8 cellular contexts compared by ENCODE assay signal in the genomic region with DNA sequence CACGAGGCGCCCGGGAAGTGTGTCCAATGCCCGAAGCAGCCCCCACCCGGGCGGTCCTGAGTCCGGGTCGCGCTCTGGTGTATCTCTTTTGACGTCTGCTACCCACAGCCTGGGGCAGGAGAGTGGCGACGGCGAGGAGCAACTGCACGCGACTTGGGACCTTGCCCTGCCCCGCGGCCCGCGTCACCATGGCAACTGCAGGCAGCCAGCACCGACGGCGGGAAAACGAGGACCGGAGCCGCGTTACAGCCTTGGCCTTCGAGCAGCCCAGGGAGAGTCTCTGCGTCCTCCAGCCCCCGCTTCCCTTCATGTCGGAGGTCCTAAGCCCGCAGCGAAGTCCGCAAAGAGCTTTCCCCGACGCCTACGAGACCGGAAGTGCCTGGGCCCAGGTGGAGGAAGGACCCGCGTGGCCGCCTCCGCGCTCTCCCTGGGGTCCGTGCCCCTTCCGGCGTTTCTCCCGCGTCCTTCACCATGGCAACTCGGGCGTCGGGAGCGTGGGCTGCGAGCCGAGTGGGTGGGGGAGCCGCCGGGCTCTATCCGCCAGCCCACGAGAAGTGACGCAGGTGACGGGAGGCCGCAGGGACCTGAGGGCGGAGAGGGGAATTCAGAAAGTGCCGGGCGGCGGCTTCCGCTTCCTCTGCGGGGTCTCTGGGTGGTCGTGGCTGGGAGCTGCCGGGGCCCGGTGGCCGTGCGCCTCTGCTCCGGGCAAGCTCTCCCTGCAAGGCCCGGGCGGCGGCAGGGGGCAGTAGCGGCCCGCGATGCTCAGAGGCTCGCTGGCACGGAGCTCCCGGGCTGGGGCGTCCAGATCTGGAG.
DNase-seq lines count a peak whose midpoint lies in the region; ATAC-seq, FAIRE-seq and TF ChIP-seq lines count a peak whose summit lies in the region.

No MANE protein-coding gene starts in this region.

- H3K36me3 ChIP-seq in MG63 (no peaks in the 10 kb centered on the region), K562 (ENCODE audit: control insufficient read depth, insufficient read depth, low read length) (no peaks in the 10 kb centered on the region), iPS-15b (ENCODE audit: control insufficient read depth, insufficient read depth, low read length) (no peaks in the 10 kb centered on the region)

- DNase-seq in MG63 (peak; percentile 75), T-helper 9 cell (peak; percentile 17), K562 (ENCODE audit: extremely low read depth in 1 of 4, low spot score in 3 of 4) (peak; percentile 34 to 62 (median 38)), skeletal muscle cell (ENCODE audit: low read depth) (no peak), NCI-H1694 treated with DMSO at 0.1 percent for 48 hours (lab: John Stamatoyannopoulos, UW) (no peak)

- CTCF ChIA-PET in K562 (lab: Yijun Ruan, JAX; ENCODE audit: low intra/inter-chr PET ratio) = interaction anchor here (0.9 to 2.4 kb wide), 5 partner anchors 140 to 248 kb away, joined by 3 to 12 read pairs (median 5); no protein-coding TSS in a partner anchor

- WGBS in K562 (ENCODE audit: insufficient coverage, low coverage, missing lambda C conversion rate) = 11% methylated on average over 7 of the region's 82 CpGs

- H3K27ac ChIP-seq in C4-2B (peak overlapping the region; percentile 68), K562 (ENCODE audit: extremely low read depth, low read depth, low read length) (no peak overlapping the region)

- BruUV-seq in K562 (replicated peaks; lab: Mats Ljungman, UMichigan) = no TSS peak

- FAIRE-seq in K562 (lab: Jason Lieb, UNC) = no peak

- H2AFZ ChIP-seq in K562 (ENCODE audit: low read depth, low read length) = no peak overlapping the region

- H3K27me3 ChIP-seq in MG63 (no peaks in the 10 kb centered on the region), K562 (ENCODE audit: control insufficient read depth in 2 of 2, insufficient read depth in 2 of 2, low read length in 2 of 2) (peaks cover 4 to 26% of the 10 kb centered on the region in 2 experiments; a peak in 4 of 5 replicates), iPS-15b (ENCODE audit: control insufficient read depth, insufficient read depth, low read length) (peaks cover 22% of the 10 kb centered on the region)

- H3K9me3 ChIP-seq in MG63 (no peaks in the 10 kb centered on the region), K562 (replicated peaks; ENCODE audit: control insufficient read depth, insufficient read depth, low read depth, low read length) (no peaks in the 10 kb centered on the region), iPS-15b (ENCODE audit: control insufficient read depth, insufficient read depth, low read length) (no peaks in the 10 kb centered on the region)

- H3K4me1 ChIP-seq in K562 (replicated peaks in 1 of 2; ENCODE audit: control insufficient read depth in 2 of 2, insufficient read depth in 2 of 2, low read length in 2 of 2) (peaks cover 0 to 12% of the 10 kb centered on the region in 2 experiments; a peak in 2 of 5 replicates), iPS-15b (ENCODE audit: control insufficient read depth, insufficient read depth, low read length) (no peaks in the 10 kb centered on the region)

- no peaks in the 10 kb centered on the region for H4K20me1 ChIP-seq in K562 (replicated peaks; ENCODE audit: control insufficient read depth, insufficient read depth, low read length)

- peak; percentile 81 to 84 for TF ChIP-seq RAD21 in K562 (CRISPR knock-in tag; conservative IDR thresholded peaks at IDR 0.05 in 1 of 2, IDR thresholded peaks at IDR 0.05 in 1 of 2)

- peak overlapping the region; percentile 49 for H3K4me3 ChIP-seq in MG63
- no peak overlapping the region for H3K4me3 ChIP-seq in K562
- peak overlapping the region; percentile 67 for H3K4me3 ChIP-seq in iPS-15b (ENCODE audit: low read depth, low read length)
- peak overlapping the region; percentile 61 for H3K4me3 ChIP-seq in skeletal muscle cell (ENCODE audit: low read depth, low read length)

- H3K9ac ChIP-seq in K562 (ENCODE audit: insufficient read depth in 1 of 2, low read depth in 2 of 2, low read length in 2 of 2) (no peak overlapping the region), iPS-15b (ENCODE audit: low read depth, low read length) (peak overlapping the region; percentile 73)

- intact Hi-C loops in K562 (cut with micrococcal nuclease) = loop anchor here (1.0 to 5.0 kb wide), 2 partner anchors 140 to 245 kb away; no protein-coding TSS in a partner anchor

- H3K9me1 ChIP-seq in K562 (ENCODE audit: control insufficient read depth, insufficient read depth, low read length) = no peaks in the 10 kb centered on the region

- no peak for TF ChIP-seq EP300 in K562 (IDR thresholded peaks at IDR 0.05; ENCODE audit: low read length)

- TF ChIP-seq CTCF in C4-2B (conservative IDR thresholded peaks at IDR 0.05) = peak; percentile 93
- peak; percentile 54 to 73 (median 65); a peak in 5 of 6 replicates for TF ChIP-seq CTCF in K562 (IDR thresholded peaks at IDR 0.05 in 2 of 3, conservative IDR thresholded peaks at IDR 0.05 in 1 of 3; ENCODE audit: insufficient read depth in 2 of 3, low read depth in 1 of 3, low read length in 3 of 3)

- H3K4me2 ChIP-seq in K562 (ENCODE audit: insufficient read depth, low read length) = no peak overlapping the region

- in situ Hi-C loops in K562 (cut with MboI) = no loop called here

- TF ChIP-seq POLR2A in K562 (conservative IDR thresholded peaks at IDR 0.05) = no peak

- H3K79me2 ChIP-seq in K562 (ENCODE audit: control insufficient read depth, insufficient read depth, low read length) = no peaks in the 10 kb centered on the region

- POLR2A ChIA-PET in K562 (lab: Yijun Ruan, JAX) = interaction anchor here (0.5 to 1.0 kb wide), 4 partner anchors 29 to 264 kb away, joined by 3 to 5 read pairs (median 4); a partner anchor contains a TSS

- ATAC-seq in GM19455 (IDR thresholded peaks at IDR 0.05; ENCODE audit: unreplicated experiment) (peak; percentile 52), K562 (peak; percentile 94)

TF ChIP-seq in K562, 482 proteins besides CTCF, POLR2A, EP300 and RAD21 (continues in another document):
- no peak for TF ChIP-seq THRAP3 (IDR thresholded peaks at IDR 0.05; ENCODE audit: borderline replicate concordance)
- no peak for TF ChIP-seq ZNF830 (CRISPR knock-in tag; IDR thresholded peaks at IDR 0.05)
- TF ChIP-seq RBM15 (IDR thresholded peaks at IDR 0.05; ENCODE audit: insufficient read depth, low read length) = no peak
- TF ChIP-seq, protein P1, sequence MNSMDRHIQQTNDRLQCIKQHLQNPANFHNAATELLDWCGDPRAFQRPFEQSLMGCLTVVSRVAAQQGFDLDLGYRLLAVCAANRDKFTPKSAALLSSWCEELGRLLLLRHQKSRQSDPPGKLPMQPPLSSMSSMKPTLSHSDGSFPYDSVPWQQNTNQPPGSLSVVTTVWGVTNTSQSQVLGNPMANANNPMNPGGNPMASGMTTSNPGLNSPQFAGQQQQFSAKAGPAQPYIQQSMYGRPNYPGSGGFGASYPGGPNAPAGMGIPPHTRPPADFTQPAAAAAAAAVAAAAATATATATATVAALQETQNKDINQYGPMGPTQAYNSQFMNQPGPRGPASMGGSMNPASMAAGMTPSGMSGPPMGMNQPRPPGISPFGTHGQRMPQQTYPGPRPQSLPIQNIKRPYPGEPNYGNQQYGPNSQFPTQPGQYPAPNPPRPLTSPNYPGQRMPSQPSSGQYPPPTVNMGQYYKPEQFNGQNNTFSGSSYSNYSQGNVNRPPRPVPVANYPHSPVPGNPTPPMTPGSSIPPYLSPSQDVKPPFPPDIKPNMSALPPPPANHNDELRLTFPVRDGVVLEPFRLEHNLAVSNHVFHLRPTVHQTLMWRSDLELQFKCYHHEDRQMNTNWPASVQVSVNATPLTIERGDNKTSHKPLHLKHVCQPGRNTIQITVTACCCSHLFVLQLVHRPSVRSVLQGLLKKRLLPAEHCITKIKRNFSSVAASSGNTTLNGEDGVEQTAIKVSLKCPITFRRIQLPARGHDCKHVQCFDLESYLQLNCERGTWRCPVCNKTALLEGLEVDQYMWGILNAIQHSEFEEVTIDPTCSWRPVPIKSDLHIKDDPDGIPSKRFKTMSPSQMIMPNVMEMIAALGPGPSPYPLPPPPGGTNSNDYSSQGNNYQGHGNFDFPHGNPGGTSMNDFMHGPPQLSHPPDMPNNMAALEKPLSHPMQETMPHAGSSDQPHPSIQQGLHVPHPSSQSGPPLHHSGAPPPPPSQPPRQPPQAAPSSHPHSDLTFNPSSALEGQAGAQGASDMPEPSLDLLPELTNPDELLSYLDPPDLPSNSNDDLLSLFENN (IDR thresholded peaks at IDR 0.05; ENCODE audit: low read depth in 2 of 2, low read length in 2 of 2) = no peak
- peak; percentile 60 for TF ChIP-seq RFX1 (IDR thresholded peaks at IDR 0.05)
- TF ChIP-seq, protein P2, sequence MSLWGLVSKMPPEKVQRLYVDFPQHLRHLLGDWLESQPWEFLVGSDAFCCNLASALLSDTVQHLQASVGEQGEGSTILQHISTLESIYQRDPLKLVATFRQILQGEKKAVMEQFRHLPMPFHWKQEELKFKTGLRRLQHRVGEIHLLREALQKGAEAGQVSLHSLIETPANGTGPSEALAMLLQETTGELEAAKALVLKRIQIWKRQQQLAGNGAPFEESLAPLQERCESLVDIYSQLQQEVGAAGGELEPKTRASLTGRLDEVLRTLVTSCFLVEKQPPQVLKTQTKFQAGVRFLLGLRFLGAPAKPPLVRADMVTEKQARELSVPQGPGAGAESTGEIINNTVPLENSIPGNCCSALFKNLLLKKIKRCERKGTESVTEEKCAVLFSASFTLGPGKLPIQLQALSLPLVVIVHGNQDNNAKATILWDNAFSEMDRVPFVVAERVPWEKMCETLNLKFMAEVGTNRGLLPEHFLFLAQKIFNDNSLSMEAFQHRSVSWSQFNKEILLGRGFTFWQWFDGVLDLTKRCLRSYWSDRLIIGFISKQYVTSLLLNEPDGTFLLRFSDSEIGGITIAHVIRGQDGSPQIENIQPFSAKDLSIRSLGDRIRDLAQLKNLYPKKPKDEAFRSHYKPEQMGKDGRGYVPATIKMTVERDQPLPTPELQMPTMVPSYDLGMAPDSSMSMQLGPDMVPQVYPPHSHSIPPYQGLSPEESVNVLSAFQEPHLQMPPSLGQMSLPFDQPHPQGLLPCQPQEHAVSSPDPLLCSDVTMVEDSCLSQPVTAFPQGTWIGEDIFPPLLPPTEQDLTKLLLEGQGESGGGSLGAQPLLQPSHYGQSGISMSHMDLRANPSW (CRISPR knock-in tag; IDR thresholded peaks at IDR 0.05) = no peak
- no peak for TF ChIP-seq TGIF2 (CRISPR knock-in tag; IDR thresholded peaks at IDR 0.05)
- TF ChIP-seq MEF2D (tag; conservative IDR thresholded peaks at IDR 0.05; ENCODE audit: low read depth) = no peak
- no peak for TF ChIP-seq SMARCE1 (IDR thresholded peaks at IDR 0.05)
- no peak for TF ChIP-seq SREBF2 (CRISPR knock-in tag; IDR thresholded peaks at IDR 0.05)
- TF ChIP-seq, protein P3, sequence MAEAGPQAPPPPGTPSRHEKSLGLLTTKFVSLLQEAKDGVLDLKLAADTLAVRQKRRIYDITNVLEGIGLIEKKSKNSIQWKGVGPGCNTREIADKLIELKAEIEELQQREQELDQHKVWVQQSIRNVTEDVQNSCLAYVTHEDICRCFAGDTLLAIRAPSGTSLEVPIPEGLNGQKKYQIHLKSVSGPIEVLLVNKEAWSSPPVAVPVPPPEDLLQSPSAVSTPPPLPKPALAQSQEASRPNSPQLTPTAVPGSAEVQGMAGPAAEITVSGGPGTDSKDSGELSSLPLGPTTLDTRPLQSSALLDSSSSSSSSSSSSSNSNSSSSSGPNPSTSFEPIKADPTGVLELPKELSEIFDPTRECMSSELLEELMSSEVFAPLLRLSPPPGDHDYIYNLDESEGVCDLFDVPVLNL (CRISPR knock-in tag; IDR thresholded peaks at IDR 0.05; ENCODE audit: low read depth) = no peak

Comparison
In these comparisons a context has a peak if more than half of its experiments do, and no peak if none do; other contexts are left out.
1. DNase-seq: peak in MG63 (single experiment), T-helper 9 cell (single experiment) and K562 (4 of 4); none in skeletal muscle cell (single experiment) and NCI-H1694 treated with DMSO at 0.1 percent for 48 hours (single experiment).